ENCODE assay signal across 15 cellular contexts in genomic region chr10:6247041-6247712, GRCh38. TPM values are rescaled to one million over a fixed set of nuclear protein-coding genes. Genes with fewer than 3 reads are reported as not detected.
DNase-seq lines count a peak whose midpoint lies in the region; ATAC-seq and TF ChIP-seq lines count a peak whose summit lies in the region.
"Had no signal": no experiment of that assay in that cellular context is flagged by ENCODE, and none has a peak within 500 bp of the region (broad histone marks: within the 10 kb centered on the region; RNA-seq: fewer than 3 reads in every experiment).

No MANE protein-coding gene starts in this region.

- DNase-seq in fibroblast of pulmonary artery (ENCODE audit: low read depth) (peak; percentile 72), medulla oblongata (ENCODE audit: extremely low spot score) (peak; percentile 85), stromal cell of bone marrow (ENCODE audit: low read depth) (peak; percentile 18), trophoblast cell (no peak), mesendoderm (no peak)
- DNase-seq in activated naive CD8-positive, alpha-beta T cell treated with anti-CD3 and anti-CD28 coated beads, Interleukin-2, amount 50 U/mL, for 24 hours = no peak
- no peak for DNase-seq in CD8-positive, alpha-beta memory T cell
- DNase-seq: activated naive CD8-positive, alpha-beta T cell treated with anti-CD3 and anti-CD28 coated beads, Interleukin-2, amount 10 ng/mL, durations not matched to agents 7 days and 5 days; foreskin keratinocyte; H7; MM.1S had no signal

- H2BK120ac ChIP-seq in trophoblast cell (ENCODE audit: insufficient read depth, low read length, poor library complexity) (no peak overlapping the region), mesendoderm (ENCODE audit: low read depth, low read length) (no peak overlapping the region)

- no peaks in the 10 kb centered on the region for H3K27me3 Mint-ChIP-seq in activated naive CD8-positive, alpha-beta T cell treated with anti-CD3 and anti-CD28 coated beads, Interleukin-2, amount 50 U/mL, for 24 hours
- peaks cover 0 to 2% of the 10 kb centered on the region in 2 donors for H3K27me3 Mint-ChIP-seq in CD8-positive, alpha-beta memory T cell
- H3K27me3 Mint-ChIP-seq: activated naive CD8-positive, alpha-beta T cell treated with anti-CD3 and anti-CD28 coated beads, Interleukin-2, amount 10 ng/mL, durations not matched to agents 7 days and 5 days had no signal

- H3K79me1 ChIP-seq in trophoblast cell (ENCODE audit: low read length) (no peaks in the 10 kb centered on the region), mesendoderm (ENCODE audit: low read length) (no peaks in the 10 kb centered on the region)

- CTCF ChIA-PET in CD8-positive, alpha-beta memory T cell (lab: Charles Lee) = interaction anchor here (1.0 to 1.4 kb wide), 2 partner anchors 10 to 44 kb away, joined by 3 read pairs; no protein-coding TSS in a partner anchor

- POLR2A ChIA-PET in CD8-positive, alpha-beta memory T cell (lab: Charles Lee) = interaction anchor here (0.5 to 0.7 kb wide), 2 partner anchors 23 to 101 kb away, joined by 3 read pairs; no protein-coding TSS in a partner anchor

- H3K23ac ChIP-seq in trophoblast cell (ENCODE audit: low read length) (no peak overlapping the region), mesendoderm (ENCODE audit: low read length) (no peak overlapping the region)

- no peak overlapping the region for H3K56ac ChIP-seq in mesendoderm (ENCODE audit: low read length)

- no peak for TF ChIP-seq CTCF in fibroblast of pulmonary artery (IDR thresholded peaks at IDR 0.05; ENCODE audit: low read length, missing control alignments)

- no peak overlapping the region for H4K12ac ChIP-seq in trophoblast cell (ENCODE audit: low read depth, low read length)

- H3K4me1 Mint-ChIP-seq in activated naive CD8-positive, alpha-beta T cell treated with anti-CD3 and anti-CD28 coated beads, Interleukin-2, amount 50 U/mL, for 24 hours = no peaks in the 10 kb centered on the region
- H3K4me1 Mint-ChIP-seq in CD8-positive, alpha-beta memory T cell = no peaks in the 10 kb centered on the region

- H3K79me2 ChIP-seq in trophoblast cell (ENCODE audit: control insufficient read depth, insufficient read depth, low read length, poor library complexity) (no peaks in the 10 kb centered on the region), mesendoderm (ENCODE audit: control insufficient read depth, insufficient read depth, low read length) (no peaks in the 10 kb centered on the region)
- H3K79me2 ChIP-seq: parathyroid adenoma had no signal

- H2BK15ac ChIP-seq in mesendoderm (replicated peaks; ENCODE audit: low read depth) = no peak overlapping the region

- H3K18ac ChIP-seq in trophoblast cell (ENCODE audit: low read length) (no peak overlapping the region), mesendoderm (ENCODE audit: low read length) (no peak overlapping the region)

- H2BK5ac ChIP-seq in trophoblast cell (ENCODE audit: low read depth, low read length, poor library complexity) = no peak overlapping the region
- H2BK5ac ChIP-seq in mesendoderm (ENCODE audit: low read length) = no peak overlapping the region

- no peak overlapping the region for H4K5ac ChIP-seq in mesendoderm (ENCODE audit: low read length)

- no peak overlapping the region for H2AK5ac ChIP-seq in trophoblast cell (ENCODE audit: low read length)
- H2AK5ac ChIP-seq in mesendoderm (ENCODE audit: low read length) = no peak overlapping the region

- ATAC-seq in activated naive CD8-positive, alpha-beta T cell treated with anti-CD3 and anti-CD28 coated beads, Interleukin-2, amount 50 U/mL, for 24 hours = no peak
- ATAC-seq: foreskin keratinocyte had no signal

- H3K36me3 ChIP-seq in trophoblast cell (ENCODE audit: control insufficient read depth in 1 of 2, insufficient read depth in 2 of 2, low read length in 2 of 2) (no peaks in the 10 kb centered on the region), mesendoderm (ENCODE audit: control insufficient read depth, insufficient read depth, low read length) (no peaks in the 10 kb centered on the region)
- no peaks in the 10 kb centered on the region for H3K36me3 ChIP-seq in CD8-positive, alpha-beta memory T cell (ENCODE audit: insufficient read depth, low read length)

- H3K14ac ChIP-seq in trophoblast cell (ENCODE audit: low read length) = no peak overlapping the region

- no peaks in the 10 kb centered on the region for H3K9me3 ChIP-seq in trophoblast cell (ENCODE audit: insufficient read depth, low read depth, low read length)
- no peaks in the 10 kb centered on the region for H3K9me3 ChIP-seq in CD8-positive, alpha-beta memory T cell (ENCODE audit: low read length)

- H3K4me3 Mint-ChIP-seq in activated naive CD8-positive, alpha-beta T cell treated with anti-CD3 and anti-CD28 coated beads, Interleukin-2, amount 50 U/mL, for 24 hours = no peak overlapping the region
- H3K4me3 Mint-ChIP-seq in CD8-positive, alpha-beta memory T cell = no peak overlapping the region
- H3K4me3 Mint-ChIP-seq: activated naive CD8-positive, alpha-beta T cell treated with anti-CD3 and anti-CD28 coated beads, Interleukin-2, amount 10 ng/mL, durations not matched to agents 7 days and 5 days; CD14-positive monocyte had no signal

- H3K9ac ChIP-seq in trophoblast cell (ENCODE audit: low read length) = no peak overlapping the region
- H3K9ac ChIP-seq in mesendoderm (ENCODE audit: low read length) = no peak overlapping the region
- H3K9ac ChIP-seq: parathyroid adenoma had no signal

- no peaks in the 10 kb centered on the region for H3K27me3 ChIP-seq in trophoblast cell (ENCODE audit: insufficient read depth, low read length)
- no peaks in the 10 kb centered on the region for H3K27me3 ChIP-seq in mesendoderm (ENCODE audit: insufficient read depth, low read length, poor library complexity)
- H3K27me3 ChIP-seq in CD8-positive, alpha-beta memory T cell (ENCODE audit: insufficient read depth, low read length, poor library complexity, severe bottlenecking) = no peaks in the 10 kb centered on the region
- H3K27me3 ChIP-seq: foreskin keratinocyte had no signal

- no peak overlapping the region for H3K27ac Mint-ChIP-seq in activated naive CD8-positive, alpha-beta T cell treated with anti-CD3 and anti-CD28 coated beads, Interleukin-2, amount 50 U/mL, for 24 hours
- H3K27ac Mint-ChIP-seq in CD8-positive, alpha-beta memory T cell = no peak overlapping the region
- H3K27ac Mint-ChIP-seq: activated naive CD8-positive, alpha-beta T cell treated with anti-CD3 and anti-CD28 coated beads, Interleukin-2, amount 10 ng/mL, durations not matched to agents 7 days and 5 days had no signal

- H3K4ac ChIP-seq in trophoblast cell (ENCODE audit: low read depth, low read length) (no peak overlapping the region), mesendoderm (ENCODE audit: low read depth, low read length) (no peak overlapping the region)

- no peak overlapping the region for H4K8ac ChIP-seq in trophoblast cell (ENCODE audit: low read depth, low read length)
- no peak overlapping the region for H4K8ac ChIP-seq in mesendoderm (ENCODE audit: low read depth, low read length)

- peaks cover 5% of the 10 kb centered on the region for H3K36me3 Mint-ChIP-seq in activated naive CD8-positive, alpha-beta T cell treated with anti-CD3 and anti-CD28 coated beads, Interleukin-2, amount 50 U/mL, for 24 hours (ENCODE audit: low read depth)
- peaks cover 0 to 4% (median 2%) of the 10 kb centered on the region in 3 donors for H3K36me3 Mint-ChIP-seq in CD8-positive, alpha-beta memory T cell

- no peak overlapping the region for H2BK12ac ChIP-seq in trophoblast cell (ENCODE audit: low read length)

- peaks cover 3 to 7% of the 10 kb centered on the region in 2 experiments for H3K4me1 ChIP-seq in trophoblast cell (ENCODE audit: control insufficient read depth in 1 of 2, insufficient read depth in 2 of 2, low read length in 2 of 2)
- H3K4me1 ChIP-seq in mesendoderm (ENCODE audit: control insufficient read depth, low read depth, low read length) = no peaks in the 10 kb centered on the region
- no peaks in the 10 kb centered on the region for H3K4me1 ChIP-seq in CD8-positive, alpha-beta memory T cell (ENCODE audit: insufficient read depth, low read length)
- H3K4me1 ChIP-seq: foreskin keratinocyte, parathyroid adenoma had no signal

- no peaks in the 10 kb centered on the region for H3K9me3 Mint-ChIP-seq in activated naive CD8-positive, alpha-beta T cell treated with anti-CD3 and anti-CD28 coated beads, Interleukin-2, amount 50 U/mL, for 24 hours
- H3K9me3 Mint-ChIP-seq in CD8-positive, alpha-beta memory T cell = no peaks in the 10 kb centered on the region
- H3K9me3 Mint-ChIP-seq: activated naive CD8-positive, alpha-beta T cell treated with anti-CD3 and anti-CD28 coated beads, Interleukin-2, amount 10 ng/mL, durations not matched to agents 7 days and 5 days; CD14-positive monocyte had no signal

- H3K27ac ChIP-seq in angular gyrus (ENCODE audit: low read depth, low read length) = peak overlapping the region; percentile 95
- no peak overlapping the region for H3K27ac ChIP-seq in trophoblast cell (ENCODE audit: low read depth, low read length)
- H3K27ac ChIP-seq in mesendoderm (ENCODE audit: low read depth, low read length) = no peak overlapping the region
- H3K27ac ChIP-seq in CD8-positive, alpha-beta memory T cell (ENCODE audit: low read depth, low read length) = no peak overlapping the region
- H3K27ac ChIP-seq: foreskin keratinocyte, parathyroid adenoma, VCaP had no signal

- no CpG with 5 or more reads among the region's 11 CpGs for WGBS in trophoblast cell (ENCODE audit: extremely low coverage, insufficient coverage, insufficient read length)
- WGBS in mesendoderm (ENCODE audit: extremely low coverage, insufficient coverage, low lambda C conversion rate) = no CpG with 5 or more reads among the region's 11 CpGs

- no peak overlapping the region for H4K91ac ChIP-seq in trophoblast cell (ENCODE audit: low read depth, low read length)

- H2AFZ ChIP-seq in trophoblast cell (ENCODE audit: insufficient read depth, low read length, poor library complexity) = no peak overlapping the region
- H2AFZ ChIP-seq: parathyroid adenoma had no signal

- H3K4me2 ChIP-seq in trophoblast cell (ENCODE audit: low read length) (no peak overlapping the region), mesendoderm (ENCODE audit: low read length) (no peak overlapping the region)

- H3K4me3 ChIP-seq in fibroblast of pulmonary artery (replicated peaks; ENCODE audit: low read depth, low read length) (no peak overlapping the region), trophoblast cell (ENCODE audit: low read depth, low read length) (no peak overlapping the region), mesendoderm (ENCODE audit: low read length) (no peak overlapping the region)
- H3K4me3 ChIP-seq in CD8-positive, alpha-beta memory T cell (ENCODE audit: low read length) = no peak overlapping the region

RNA-seq across cellular contexts. Expression of gene PFKFB3, which starts 44.4 kb away (rescaled TPM):
- 45.0 and 46.4 TPM in 2 replicates for polyA plus RNA-seq in trophoblast cell (2013)
- polyA plus RNA-seq in mesendoderm (2013, experiment 1 of 2) = 18.7 TPM
- 18.7 TPM for polyA plus RNA-seq in mesendoderm (2013, experiment 2 of 2)
- total RNA-seq in CD8-positive, alpha-beta memory T cell = 10 to 100 TPM; 53.6 to 60.1 TPM
- 7.4 TPM for polyA plus RNA-seq in CD8-positive, alpha-beta memory T cell

Comparison
In these comparisons a context has a peak if more than half of its experiments do, and no peak if none do; other contexts are left out.
1. DNase-seq: peak in fibroblast of pulmonary artery (single experiment), medulla oblongata (single experiment) and stromal cell of bone marrow (single experiment); none in trophoblast cell (0 of 2), mesendoderm (single experiment), activated naive CD8-positive, alpha-beta T cell treated with anti-CD3 and anti-CD28 coated beads, Interleukin-2, amount 50 U/mL, for 24 hours (single experiment) and CD8-positive, alpha-beta memory T cell (0 of 5).